33 cellular contexts compared by ENCODE assay signal in the genomic region with DNA sequence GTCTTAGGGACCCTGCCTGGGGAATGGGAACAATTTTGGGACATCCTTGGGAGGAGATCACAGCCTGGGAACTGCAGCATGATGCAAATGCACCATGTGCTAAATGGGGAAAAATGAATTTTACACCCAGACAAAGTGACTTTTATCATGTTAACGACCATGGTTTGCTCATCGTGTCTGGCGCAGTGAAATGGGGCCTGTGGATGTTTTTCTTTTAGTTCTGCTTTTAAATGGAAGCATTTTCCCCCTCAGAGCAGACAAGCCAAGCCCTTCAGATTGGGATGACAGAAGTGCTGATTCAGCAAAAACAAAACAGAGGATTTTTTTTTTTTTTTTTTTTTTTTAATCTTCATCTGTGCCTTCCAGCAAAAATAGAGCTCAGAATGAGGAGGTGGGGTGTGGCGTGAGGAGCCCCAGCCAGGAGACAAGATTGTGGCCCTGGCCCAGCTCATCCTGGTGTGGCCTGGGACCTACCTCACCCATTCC. TPM values are rescaled to one million over a fixed set of nuclear protein-coding genes. Genes with fewer than 3 reads are reported as not detected.
"Had no signal": no experiment of that assay in that cellular context is flagged by ENCODE, and none has a peak within 500 bp of the region (broad histone marks: within the 10 kb centered on the region; RNA-seq: fewer than 3 reads in every experiment).

No MANE protein-coding gene starts in this region.

- H3K27ac ChIP-seq: breast epithelium, lower lobe of right lung, neutrophil, skin epidermis, vagina, WERI-Rb-1 had no signal

- DNase-seq: activated CD4-positive, alpha-beta memory T cell treated with anti-CD3 and anti-CD28 coated beads, Interleukin-2, amount 10 ng/mL, durations not matched to agents 7 days and 5 days; activated CD4-positive, alpha-beta T cell treated with anti-CD3 and anti-CD28 coated beads, Interleukin-2, amount 10 ng/mL, durations not matched to agents 24 days and 14 days; activated CD8-positive, alpha-beta memory T cell treated with anti-CD3 and anti-CD28 coated beads, Interleukin-2, amount 50 U/mL, for 48 hours; activated gamma-delta T cell; activated naive CD4-positive, alpha-beta T cell treated with anti-CD3 and anti-CD28 coated beads, Interleukin-2, amount 10 ng/mL, durations not matched to agents 7 days and 5 days; activated naive CD8-positive, alpha-beta T cell treated with anti-CD3 and anti-CD28 coated beads, Interleukin-2, amount 50 U/mL, for 24 hours; activated T-cell treated with anti-CD3 and anti-CD28 coated beads, Interleukin-2, amount 50 U/mL, for 24 hours; amygdala; central memory CD4-positive, alpha-beta T cell; endodermal cell; foreskin fibroblast; head of caudate nucleus; hippocampal formation; kidney glomerular epithelial cell; lower lobe of right lung; mucosa of descending colon; stimulated activated CD4-positive, alpha-beta T cell treated with anti-CD3 and anti-CD28 coated beads, Interleukin-4, amount 100 ng/mL, for 24 hours; stimulated activated naive CD8-positive, alpha-beta T cell treated with anti-CD3 and anti-CD28 coated beads, Interleukin-15, amount 100 ng/mL, for 72 hours; substantia nigra; T-helper 9 cell; WERI-Rb-1 had no signal

- H3K27me3 ChIP-seq: breast epithelium, vagina had no signal

- ATAC-seq: activated CD4-positive, CD25-positive, alpha-beta regulatory T cell treated with anti-CD3 and anti-CD28 coated beads, Interleukin-2, amount 50 U/mL, for 24 hours; activated naive CD8-positive, alpha-beta T cell treated with anti-CD3 and anti-CD28 coated beads, Interleukin-2, amount 50 U/mL, for 24 hours; esophagus mucosa; left lobe of liver; lower lobe of right lung; mucosa of descending colon; natural killer cell treated with Interleukin-12 subunit alpha and Interleukin-12 subunit beta and Interleukin-15 and Interleukin-18, amount 100 ng/mL, for 72 hours; sciatic nerve; stimulated activated effector memory CD8-positive, alpha-beta T cell treated with anti-CD3 and anti-CD28 coated beads, Interleukin-12 subunit alpha, Interleukin-12 subunit beta, amount 100 ng/mL, for 72 hours; stimulated activated naive CD8-positive, alpha-beta T cell treated with anti-CD3 and anti-CD28 coated beads, Interleukin-15, amount 100 ng/mL, for 72 hours had no signal

- FAIRE-seq: TTC549 had no signal

- H3K36me3 ChIP-seq: breast epithelium, lower lobe of right lung, neutrophil, vagina, WERI-Rb-1 had no signal

- H3K4me3 ChIP-seq: breast epithelium, lower lobe of right lung, mucosa of descending colon, skin epidermis, vagina had no signal

- H3K9me3 ChIP-seq: breast epithelium, lower lobe of right lung, mucosa of descending colon, neutrophil, vagina had no signal

RNA-seq across cellular contexts. Expression of a gene that starts 14.3 kb away (rescaled TPM):
- total RNA-seq: myocyte had no signal
